Comparison of ENCODE assay signal across 1 cellular context in the genomic region with DNA sequence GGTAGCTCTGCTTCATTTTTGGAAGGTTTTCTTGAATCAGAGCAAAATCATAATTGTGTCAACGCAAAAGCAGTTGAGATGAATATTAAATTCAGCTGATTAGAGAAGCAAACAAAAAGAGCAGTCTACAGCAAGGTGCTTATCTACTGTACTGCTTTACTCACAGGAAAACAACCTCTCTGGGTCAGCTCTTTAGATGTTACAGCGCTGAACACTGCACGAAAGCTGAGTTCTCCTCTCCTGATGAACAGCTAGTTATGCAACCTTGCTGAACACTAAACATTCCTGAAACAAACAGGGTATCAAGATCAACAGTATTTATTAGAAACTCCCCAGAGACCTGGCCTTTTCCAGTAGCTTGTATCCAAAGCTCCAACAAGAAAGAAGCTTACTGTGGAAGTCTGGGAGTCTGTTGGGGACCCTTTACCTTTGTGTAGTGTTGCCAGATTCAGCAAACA.
TF ChIP-seq lines count a peak whose summit lies in the region.

No MANE protein-coding gene starts in this region.

TF ChIP-seq in HEK293, 187 proteins besides CTCF, POLR2A, EP300 and RAD21 (continued from another document):
- TF ChIP-seq PRDM10 (tag by site-specific recombination; IDR thresholded peaks at IDR 0.05) (peak; percentile 54), WT1 (tag by site-specific recombination; IDR thresholded peaks at IDR 0.05) (no peak; the same call in 1 of the 2 replicates), ZNF24 (tag by site-specific recombination; IDR thresholded peaks at IDR 0.05) (no peak), FEZF1 (tag by site-specific recombination; IDR thresholded peaks at IDR 0.05) (peak; percentile 91), ZBTB20 (tag by site-specific recombination; IDR thresholded peaks at IDR 0.05) (peak; percentile 33; the same call in 1 of the 2 replicates), ZNF366 (tag by site-specific recombination; conservative IDR thresholded peaks at IDR 0.05) (no peak), ZBTB17 (tag by site-specific recombination; IDR thresholded peaks at IDR 0.05) (peak; percentile 32; the same call in 1 of the 2 replicates), OSR2 (tag by site-specific recombination; IDR thresholded peaks at IDR 0.05) (0 out of 2 replicates have a peak, but pooled peaks have one; percentile 35), ZNF600 (tag by site-specific recombination; IDR thresholded peaks at IDR 0.05) (peak; percentile 54; the same call in 1 of the 2 replicates), ZSCAN30 (tag by site-specific recombination; IDR thresholded peaks at IDR 0.05) (0 out of 2 replicates have a peak, but pooled peaks have one; percentile 8), TRIM28 (IDR thresholded peaks at IDR 0.05; ENCODE audit: borderline replicate concordance, low read length) (peak; percentile 64; the same call in 1 of the 2 replicates)
- TF ChIP-seq, protein P1, sequence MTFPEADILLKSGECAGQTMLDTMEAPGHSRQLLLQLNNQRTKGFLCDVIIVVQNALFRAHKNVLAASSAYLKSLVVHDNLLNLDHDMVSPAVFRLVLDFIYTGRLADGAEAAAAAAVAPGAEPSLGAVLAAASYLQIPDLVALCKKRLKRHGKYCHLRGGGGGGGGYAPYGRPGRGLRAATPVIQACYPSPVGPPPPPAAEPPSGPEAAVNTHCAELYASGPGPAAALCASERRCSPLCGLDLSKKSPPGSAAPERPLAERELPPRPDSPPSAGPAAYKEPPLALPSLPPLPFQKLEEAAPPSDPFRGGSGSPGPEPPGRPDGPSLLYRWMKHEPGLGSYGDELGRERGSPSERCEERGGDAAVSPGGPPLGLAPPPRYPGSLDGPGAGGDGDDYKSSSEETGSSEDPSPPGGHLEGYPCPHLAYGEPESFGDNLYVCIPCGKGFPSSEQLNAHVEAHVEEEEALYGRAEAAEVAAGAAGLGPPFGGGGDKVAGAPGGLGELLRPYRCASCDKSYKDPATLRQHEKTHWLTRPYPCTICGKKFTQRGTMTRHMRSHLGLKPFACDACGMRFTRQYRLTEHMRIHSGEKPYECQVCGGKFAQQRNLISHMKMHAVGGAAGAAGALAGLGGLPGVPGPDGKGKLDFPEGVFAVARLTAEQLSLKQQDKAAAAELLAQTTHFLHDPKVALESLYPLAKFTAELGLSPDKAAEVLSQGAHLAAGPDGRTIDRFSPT (tag by site-specific recombination; IDR thresholded peaks at IDR 0.05) = no peak
